26 cellular contexts compared by ENCODE assay signal in the genomic region with DNA sequence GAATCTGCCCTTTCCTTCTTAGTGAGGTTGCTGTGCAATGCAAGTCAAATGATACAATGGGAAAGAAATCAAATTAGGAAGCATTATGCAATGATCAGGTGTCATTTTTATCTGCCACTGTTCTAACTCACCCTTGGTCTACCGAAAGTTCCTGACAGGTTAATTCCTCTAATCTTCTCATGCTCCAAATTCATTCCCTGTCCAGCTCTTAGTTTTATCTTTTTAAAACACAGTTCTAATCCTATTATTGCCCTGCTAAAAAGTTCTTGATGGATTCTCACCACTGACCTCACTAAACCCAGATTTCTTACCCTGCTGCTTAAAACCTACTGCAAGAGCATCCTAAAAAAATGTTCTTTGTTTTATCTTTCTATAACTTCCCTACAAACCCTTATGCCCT.
"Had no signal": no experiment of that assay in that cellular context is flagged by ENCODE, and none has a peak within 500 bp of the region (broad histone marks: within the 10 kb centered on the region; RNA-seq: fewer than 3 reads in every experiment).

No MANE protein-coding gene starts in this region.

- H3K27me3 ChIP-seq: brain microvascular endothelial cell, stomach, tibial artery, upper lobe of right lung had no signal

- H3K4me3 ChIP-seq: stomach, tibial artery, upper lobe of right lung had no signal

- DNase-seq: activated CD4-positive, alpha-beta memory T cell treated with anti-CD3 and anti-CD28 coated beads, Interleukin-2, amount 10 ng/mL, durations not matched to agents 7 days and 5 days; activated CD4-positive, alpha-beta T cell treated with anti-CD3 and anti-CD28 coated beads, Interleukin-2, amount 10 ng/mL, durations not matched to agents 7 days and 5 days; activated CD4-positive, CD25-positive, alpha-beta regulatory T cell treated with anti-CD3 and anti-CD28 coated beads, Interleukin-2, amount 50 U/mL, for 72 hours; activated CD8-positive, alpha-beta memory T cell treated with anti-CD3 and anti-CD28 coated beads, Interleukin-2, amount 50 U/mL, for 48 hours; activated gamma-delta T cell; activated naive CD4-positive, alpha-beta T cell treated with anti-CD3 and anti-CD28 coated beads, Interleukin-2, amount 10 ng/mL, durations not matched to agents 7 days and 5 days; activated naive CD8-positive, alpha-beta T cell treated with anti-CD3 and anti-CD28 coated beads, Interleukin-2, amount 10 ng/mL, durations not matched to agents 7 days and 5 days; activated T-cell treated with anti-CD3 and anti-CD28 coated beads, Interleukin-2, amount 50 U/mL, for 24 hours; brain microvascular endothelial cell; caudate nucleus; cortex of kidney; foreskin fibroblast; head of caudate nucleus; hippocampal formation; midbrain; naive thymus-derived CD4-positive, alpha-beta T cell; posterior cingulate gyrus; right cardiac atrium; stimulated activated CD4-positive, alpha-beta T cell treated with anti-CD3 and anti-CD28 coated beads, Interleukin-15, amount 100 ng/mL, for 24 hours; stimulated activated CD4-positive, alpha-beta T cell treated with anti-CD3 and anti-CD28 coated beads, Interleukin-2, amount 100 ng/mL, for 24 hours; stimulated activated naive B cell treated with anti-CD40 and anti-IgM and Interleukin-4, amounts not matched to agents 10 μg/mL and 1 μg/mL and 100 μg/mL, for 72 hours; stomach; T-helper 9 cell; tibial artery; upper lobe of right lung had no signal

- H3K4me1 Mint-ChIP-seq: activated CD4-positive, alpha-beta memory T cell treated with anti-CD3 and anti-CD28 coated beads, Interleukin-2, amount 10 ng/mL, durations not matched to agents 7 days and 5 days; activated CD4-positive, alpha-beta T cell treated with anti-CD3 and anti-CD28 coated beads, Interleukin-2, amount 10 ng/mL, durations not matched to agents 7 days and 5 days; activated naive CD4-positive, alpha-beta T cell treated with anti-CD3 and anti-CD28 coated beads, Interleukin-2, amount 10 ng/mL, durations not matched to agents 7 days and 5 days; activated naive CD8-positive, alpha-beta T cell treated with anti-CD3 and anti-CD28 coated beads, Interleukin-2, amount 10 ng/mL, durations not matched to agents 7 days and 5 days; naive thymus-derived CD4-positive, alpha-beta T cell; stimulated activated naive B cell treated with anti-CD40 and anti-IgM and Interleukin-4, amounts not matched to agents 10 μg/mL and 1 μg/mL and 100 μg/mL, for 72 hours had no signal

- H3K27ac ChIP-seq: brain microvascular endothelial cell, stomach, tibial artery, upper lobe of right lung, VCaP had no signal

- H3K27me3 Mint-ChIP-seq: activated CD4-positive, alpha-beta memory T cell treated with anti-CD3 and anti-CD28 coated beads, Interleukin-2, amount 10 ng/mL, durations not matched to agents 7 days and 5 days; activated CD4-positive, alpha-beta T cell treated with anti-CD3 and anti-CD28 coated beads, Interleukin-2, amount 10 ng/mL, durations not matched to agents 7 days and 5 days; activated naive CD4-positive, alpha-beta T cell treated with anti-CD3 and anti-CD28 coated beads, Interleukin-2, amount 10 ng/mL, durations not matched to agents 7 days and 5 days; activated naive CD8-positive, alpha-beta T cell treated with anti-CD3 and anti-CD28 coated beads, Interleukin-2, amount 10 ng/mL, durations not matched to agents 7 days and 5 days; activated T-cell treated with anti-CD3 and anti-CD28 coated beads, Interleukin-2, amount 50 U/mL, for 24 hours; naive thymus-derived CD4-positive, alpha-beta T cell; stimulated activated naive B cell treated with anti-CD40 and anti-IgM and Interleukin-4, amounts not matched to agents 10 μg/mL and 1 μg/mL and 100 μg/mL, for 72 hours had no signal

- ATAC-seq: naive thymus-derived CD4-positive, alpha-beta T cell; right cardiac atrium; stimulated activated naive B cell treated with anti-CD40 and anti-IgM and Interleukin-4, amounts not matched to agents 10 μg/mL and 1 μg/mL and 100 μg/mL, for 72 hours; upper lobe of right lung had no signal

- H3K36me3 ChIP-seq: brain microvascular endothelial cell, stomach, tibial artery, upper lobe of right lung had no signal

- H3K4me3 Mint-ChIP-seq: activated CD4-positive, alpha-beta memory T cell treated with anti-CD3 and anti-CD28 coated beads, Interleukin-2, amount 10 ng/mL, durations not matched to agents 7 days and 5 days; activated CD4-positive, alpha-beta T cell treated with anti-CD3 and anti-CD28 coated beads, Interleukin-2, amount 10 ng/mL, durations not matched to agents 7 days and 5 days; activated naive CD4-positive, alpha-beta T cell treated with anti-CD3 and anti-CD28 coated beads, Interleukin-2, amount 10 ng/mL, durations not matched to agents 7 days and 5 days; activated naive CD8-positive, alpha-beta T cell treated with anti-CD3 and anti-CD28 coated beads, Interleukin-2, amount 10 ng/mL, durations not matched to agents 7 days and 5 days; activated T-cell treated with anti-CD3 and anti-CD28 coated beads, Interleukin-2, amount 50 U/mL, for 24 hours; naive thymus-derived CD4-positive, alpha-beta T cell; stimulated activated naive B cell treated with anti-CD40 and anti-IgM and Interleukin-4, amounts not matched to agents 10 μg/mL and 1 μg/mL and 100 μg/mL, for 72 hours had no signal

- H3K27ac Mint-ChIP-seq: activated CD4-positive, alpha-beta memory T cell treated with anti-CD3 and anti-CD28 coated beads, Interleukin-2, amount 10 ng/mL, durations not matched to agents 7 days and 5 days; activated CD4-positive, alpha-beta T cell treated with anti-CD3 and anti-CD28 coated beads, Interleukin-2, amount 10 ng/mL, durations not matched to agents 7 days and 5 days; activated naive CD4-positive, alpha-beta T cell treated with anti-CD3 and anti-CD28 coated beads, Interleukin-2, amount 10 ng/mL, durations not matched to agents 7 days and 5 days; activated naive CD8-positive, alpha-beta T cell treated with anti-CD3 and anti-CD28 coated beads, Interleukin-2, amount 10 ng/mL, durations not matched to agents 7 days and 5 days; activated T-cell treated with anti-CD3 and anti-CD28 coated beads, Interleukin-2, amount 50 U/mL, for 24 hours; naive thymus-derived CD4-positive, alpha-beta T cell; stimulated activated naive B cell treated with anti-CD40 and anti-IgM and Interleukin-4, amounts not matched to agents 10 μg/mL and 1 μg/mL and 100 μg/mL, for 72 hours had no signal

- H3K9me3 ChIP-seq: tibial artery, upper lobe of right lung had no signal

- H3K36me3 Mint-ChIP-seq: activated naive CD4-positive, alpha-beta T cell treated with anti-CD3 and anti-CD28 coated beads, Interleukin-2, amount 10 ng/mL, durations not matched to agents 7 days and 5 days; activated naive CD8-positive, alpha-beta T cell treated with anti-CD3 and anti-CD28 coated beads, Interleukin-2, amount 10 ng/mL, durations not matched to agents 7 days and 5 days; stimulated activated naive B cell treated with anti-CD40 and anti-IgM and Interleukin-4, amounts not matched to agents 10 μg/mL and 1 μg/mL and 100 μg/mL, for 72 hours had no signal

- H3K4me1 ChIP-seq: stomach, tibial artery, upper lobe of right lung had no signal
